ENCODE assay signal across 1 cellular context in the genomic region with DNA sequence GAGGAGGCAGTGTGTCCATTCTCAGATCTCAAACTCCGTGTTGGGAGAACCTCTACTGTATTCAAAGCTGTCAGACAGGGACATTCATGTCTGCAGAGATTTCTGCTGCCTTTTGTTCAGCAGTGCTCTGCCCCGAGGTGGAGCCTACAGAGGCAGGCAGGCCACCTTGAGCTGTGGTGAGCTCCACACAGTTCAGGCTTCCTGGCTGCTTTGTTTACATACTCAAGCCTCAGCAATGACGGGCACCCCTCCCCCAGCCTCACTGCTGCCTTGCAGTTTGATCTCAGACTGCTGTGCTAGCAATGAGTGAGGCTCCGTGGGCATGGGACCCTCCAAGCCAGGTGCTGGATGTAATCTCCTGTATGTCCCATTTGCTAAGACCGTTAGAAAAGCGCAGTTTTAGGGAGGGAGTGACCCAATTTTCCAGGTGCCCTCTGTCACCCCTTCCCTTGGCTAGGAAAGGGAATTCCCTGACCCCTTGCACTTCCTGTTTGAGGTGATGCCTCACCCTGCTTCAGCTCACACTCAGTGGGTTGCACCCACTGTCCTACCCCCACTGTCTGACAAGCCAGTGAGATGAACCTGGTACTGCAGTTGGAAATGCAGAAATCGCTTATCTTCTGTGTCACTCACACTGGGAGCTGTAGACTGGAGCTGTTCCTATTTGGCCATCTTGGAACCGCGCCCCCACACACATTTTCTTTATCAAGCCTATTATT.
TF ChIP-seq lines count a peak whose summit lies in the region.

No MANE protein-coding gene starts in this region.

TF ChIP-seq in H1, 55 proteins besides CTCF, POLR2A, EP300 and RAD21:
- TF ChIP-seq CHD7 (IDR thresholded peaks at IDR 0.05; ENCODE audit: insufficient replicate concordance, low read length) (no peak), PHF8 (conservative IDR thresholded peaks at IDR 0.05; ENCODE audit: low read depth, low read length) (no peak), RBBP5 (IDR thresholded peaks at IDR 0.05; ENCODE audit: borderline replicate concordance, low read depth, low read length) (no peak), CHD2 (IDR thresholded peaks at IDR 0.05; ENCODE audit: low read length) (no peak), RFX5 (IDR thresholded peaks at IDR 0.05; ENCODE audit: borderline replicate concordance, low read depth, low read length) (no peak), ZNF274 (IDR thresholded peaks at IDR 0.05; ENCODE audit: borderline replicate concordance, extremely low read depth, low read length) (no peak), MAFK (IDR thresholded peaks at IDR 0.05; ENCODE audit: low read depth, low read length) (no peak), BACH1 (IDR thresholded peaks at IDR 0.05; ENCODE audit: low read length) (no peak)
TF ChIP-seq in H1: peak in this region for 0.
